ENCODE assay signal across 8 cellular contexts in the genomic region with DNA sequence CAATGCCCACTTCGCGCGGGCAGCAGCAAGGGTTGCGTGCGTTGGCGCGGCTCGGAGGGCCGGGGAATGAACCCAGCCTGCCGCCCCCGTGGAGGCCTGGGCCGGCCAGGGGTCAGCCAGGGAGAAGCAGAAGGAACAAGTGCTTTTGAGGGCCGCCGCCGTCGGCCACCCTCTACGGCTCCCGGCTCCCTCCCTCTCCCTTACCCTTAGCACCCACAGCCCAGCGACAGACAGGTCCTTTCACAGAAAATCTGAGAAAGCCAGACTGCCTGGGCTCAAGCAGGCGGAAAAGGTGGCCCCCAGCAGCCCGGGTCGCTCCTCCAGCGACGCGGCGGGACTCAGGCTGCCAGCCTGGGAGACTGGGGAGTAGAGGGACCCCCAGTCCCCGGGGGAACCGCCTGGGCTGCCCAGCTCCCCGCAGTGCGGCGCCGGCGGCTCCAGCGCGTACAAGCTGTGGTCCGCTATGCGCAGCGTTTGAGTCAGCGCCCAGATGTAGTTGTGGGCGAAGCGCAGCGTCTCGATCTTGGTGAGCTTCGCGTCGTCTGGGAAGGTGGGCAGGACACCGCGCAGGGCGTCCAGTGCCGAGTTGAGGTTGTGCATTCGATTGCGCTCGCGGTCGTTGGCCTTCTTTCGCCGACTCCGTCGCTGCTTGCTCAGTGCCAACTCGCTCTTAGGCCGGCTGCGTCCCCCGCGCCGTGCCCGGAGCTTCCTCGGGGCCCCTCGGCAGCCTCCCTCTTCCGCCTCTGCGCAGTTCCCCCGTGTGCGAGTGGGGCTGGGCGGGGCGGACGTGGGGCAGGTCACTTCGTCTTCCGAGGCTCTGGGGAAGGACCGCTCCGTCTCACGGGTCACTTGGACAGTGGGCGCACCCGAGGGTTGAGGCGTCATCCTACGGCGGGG. TPM values are rescaled to one million over a fixed set of nuclear protein-coding genes. Genes with fewer than 3 reads are reported as not detected.
DNase-seq lines count a peak whose midpoint lies in the region; TF ChIP-seq lines count a peak whose summit lies in the region.

No MANE protein-coding gene starts in this region.

- H3K9ac ChIP-seq in GM23248 = no peak overlapping the region

- WGBS in GM23248 (ENCODE audit: low coverage in 1 of 2, low lambda C conversion rate in 2 of 2, missing lambda C conversion rate in 2 of 2), 2 experiments = 3% methylated on average over 69 to 73 of the region's 85 CpGs

- H3K27ac ChIP-seq in GM23248 (no peak overlapping the region), left ventricle myocardium inferior (replicated peaks) (no peak overlapping the region)

- H3K4me3 ChIP-seq in GM23248 = no peak overlapping the region
- H3K4me3 ChIP-seq in left ventricle myocardium inferior = peak overlapping the region; percentile 52

- peaks cover 89% of the 10 kb centered on the region for H3K27me3 Mint-ChIP-seq in activated CD4-positive, alpha-beta T cell treated with anti-CD3 and anti-CD28 coated beads, Interleukin-2, amount 10 ng/mL, durations not matched to agents 7 days and 5 days

- no peaks in the 10 kb centered on the region for H4K20me1 ChIP-seq in GM23248 (ENCODE audit: insufficient read depth)

- no peaks in the 10 kb centered on the region for H3K9me3 Mint-ChIP-seq in activated CD4-positive, alpha-beta T cell treated with anti-CD3 and anti-CD28 coated beads, Interleukin-2, amount 10 ng/mL, durations not matched to agents 7 days and 5 days

- H3K4me2 ChIP-seq in GM23248 (ENCODE audit: unreplicated experiment) = no peak overlapping the region

- in situ Hi-C loops in GM23248 (cut with MboI) = no loop called here

- H3K27me3 ChIP-seq in GM23248 (replicated peaks; ENCODE audit: insufficient read depth) (peaks cover 92% of the 10 kb centered on the region), left ventricle myocardium inferior (ENCODE audit: low read depth) (peaks cover 100% of the 10 kb centered on the region)

- no peaks in the 10 kb centered on the region for H3K9me3 ChIP-seq in GM23248 (ENCODE audit: low read depth)
- no peaks in the 10 kb centered on the region for H3K9me3 ChIP-seq in left ventricle myocardium inferior (replicated peaks)

- H2AFZ ChIP-seq in GM23248 = no peak overlapping the region

- peak overlapping the region; percentile 56 for H3K4me3 Mint-ChIP-seq in activated CD4-positive, alpha-beta T cell treated with anti-CD3 and anti-CD28 coated beads, Interleukin-2, amount 10 ng/mL, durations not matched to agents 7 days and 5 days

- H3F3A ChIP-seq in GM23248 (ENCODE audit: insufficient read depth) = no peaks in the 10 kb centered on the region

- no peak for TF ChIP-seq CTCF in left ventricle myocardium inferior (IDR thresholded peaks at IDR 0.05; ENCODE audit: borderline replicate concordance)

- no peaks in the 10 kb centered on the region for H3K36me3 Mint-ChIP-seq in activated CD4-positive, alpha-beta T cell treated with anti-CD3 and anti-CD28 coated beads, Interleukin-2, amount 10 ng/mL, durations not matched to agents 7 days and 5 days (ENCODE audit: low read depth)

- H3K4me1 ChIP-seq in GM23248 (ENCODE audit: insufficient read depth) (no peaks in the 10 kb centered on the region), left ventricle myocardium inferior (peaks cover 30% of the 10 kb centered on the region)

- H3K9me2 ChIP-seq in GM23248 (ENCODE audit: insufficient read depth) = no peaks in the 10 kb centered on the region

- no peaks in the 10 kb centered on the region for H3K79me2 ChIP-seq in GM23248 (ENCODE audit: insufficient read depth)

- peaks cover 24% of the 10 kb centered on the region for H3K4me1 Mint-ChIP-seq in activated CD4-positive, alpha-beta T cell treated with anti-CD3 and anti-CD28 coated beads, Interleukin-2, amount 10 ng/mL, durations not matched to agents 7 days and 5 days

- intact Hi-C loops in left ventricle myocardium inferior (cut with micrococcal nuclease) = no loop called here

- CTCF ChIA-PET in activated CD4-positive, alpha-beta T cell treated with anti-CD3 and anti-CD28 coated beads, Interleukin-2, amount 10 ng/mL, durations not matched to agents 7 days and 5 days (lab: Charles Lee) = no interaction called here

- peak overlapping the region; percentile 13 for H3K27ac Mint-ChIP-seq in activated CD4-positive, alpha-beta T cell treated with anti-CD3 and anti-CD28 coated beads, Interleukin-2, amount 10 ng/mL, durations not matched to agents 7 days and 5 days

- DNase-seq in GM23248 (peak; percentile 22), left ventricle myocardium inferior (no peak), foreskin melanocyte (no peak), NCI-H2107 (lab: John Stamatoyannopoulos, UW) (no peak), kidney tubule cell (ENCODE audit: low spot score) (no peak)
- no peak for DNase-seq in activated CD4-positive, alpha-beta T cell treated with anti-CD3 and anti-CD28 coated beads, Interleukin-2, amount 10 ng/mL, durations not matched to agents 7 days and 5 days
- peak; percentile 21 to 22 for DNase-seq in stimulated activated CD4-positive, alpha-beta T cell treated with anti-CD3 and anti-CD28 coated beads, Interleukin-2, amount 100 ng/mL, for 48 hours
- no peak for DNase-seq in effector CD8-positive, alpha-beta T cell (lab: John Stamatoyannopoulos, UW)

- H3K36me3 ChIP-seq in GM23248 (ENCODE audit: low read depth) = no peaks in the 10 kb centered on the region
- H3K36me3 ChIP-seq in left ventricle myocardium inferior = no peaks in the 10 kb centered on the region

- POLR2A ChIA-PET in activated CD4-positive, alpha-beta T cell treated with anti-CD3 and anti-CD28 coated beads, Interleukin-2, amount 10 ng/mL, durations not matched to agents 7 days and 5 days (lab: Charles Lee) = no interaction called here

RNA-seq across cellular contexts. Expression of a gene that starts 0.8 kb away (rescaled TPM):
- total RNA-seq in GM23248 (2014; rRNA removed; shearing (Covaris generic)) = not detected in 2 replicates
- polyA plus RNA-seq in GM23248 (2016; fragmentation: Nextera tagmentation; extraction: Ambion mirVana) = not detected in 2 replicates
- total RNA-seq in activated CD4-positive, alpha-beta T cell treated with anti-CD3 and anti-CD28 coated beads, Interleukin-2, amount 10 ng/mL, durations not matched to agents 7 days and 5 days = not detected
- total RNA-seq in left ventricle myocardium inferior = not detected

RNA-seq across cellular contexts. Expression of a gene that starts 57.6 kb away (rescaled TPM):
- not detected in 2 replicates for total RNA-seq in GM23248 (2014; rRNA removed; shearing (Covaris generic))
- 0.18 and 0.42 TPM in 2 replicates for polyA plus RNA-seq in GM23248 (2016; fragmentation: Nextera tagmentation; extraction: Ambion mirVana)
- total RNA-seq in activated CD4-positive, alpha-beta T cell treated with anti-CD3 and anti-CD28 coated beads, Interleukin-2, amount 10 ng/mL, durations not matched to agents 7 days and 5 days = 1 to 10 TPM; 3.4 to 4.2 TPM
- 5.3 TPM for total RNA-seq in left ventricle myocardium inferior

Comparison
In these comparisons a context has a peak if more than half of its experiments do, and no peak if none do; other contexts are left out.
1. DNase-seq: peak in GM23248 (single experiment) and stimulated activated CD4-positive, alpha-beta T cell treated with anti-CD3 and anti-CD28 coated beads, Interleukin-2, amount 100 ng/mL, for 48 hours (2 of 2); none in activated CD4-positive, alpha-beta T cell treated with anti-CD3 and anti-CD28 coated beads, Interleukin-2, amount 10 ng/mL, durations not matched to agents 7 days and 5 days (single experiment), left ventricle myocardium inferior (single experiment), foreskin melanocyte (single experiment), NCI-H2107 (single experiment), effector CD8-positive, alpha-beta T cell (single experiment) and kidney tubule cell (single experiment).